15 cellular contexts compared by ENCODE assay signal in genomic region chr17:81416612-81417011, GRCh38. TPM values are rescaled to one million over a fixed set of nuclear protein-coding genes. Genes with fewer than 3 reads are reported as not detected.
DNase-seq lines count a peak whose midpoint lies in the region; ATAC-seq and TF ChIP-seq lines count a peak whose summit lies in the region.
"Had no signal": no experiment of that assay in that cellular context is flagged by ENCODE, and none has a peak within 500 bp of the region (broad histone marks: within the 10 kb centered on the region; RNA-seq: fewer than 3 reads in every experiment).

No MANE protein-coding gene starts in this region.

- H3K27ac ChIP-seq in heart left ventricle: peak overlapping the region in 7 of 12 donors; percentile 54 to 97 (median 76)
- H3K27ac ChIP-seq in fibroblast of lung (ENCODE audit: insufficient read depth, low read length): peak overlapping the region; percentile 65
- peak overlapping the region; percentile 79 for H3K27ac ChIP-seq in vagina
- H3K27ac ChIP-seq: right lobe of liver had no signal

- no peaks in the 10 kb centered on the region for H3K9me3 Mint-ChIP-seq in stimulated activated naive B cell treated with anti-CD40 and anti-IgM and Interleukin-4, amounts not matched to agents 10 μg/mL and 1 μg/mL and 100 μg/mL, for 72 hours
- H3K9me3 Mint-ChIP-seq: activated T-cell treated with anti-CD3 and anti-CD28 coated beads, Interleukin-2, amount 50 U/mL, for 24 hours; nephron progenitor cell had no signal

- peaks cover 2% of the 10 kb centered on the region for H4K20me1 ChIP-seq in fibroblast of lung (ENCODE audit: control insufficient read depth, extremely low read depth, insufficient read depth, low read length)

- TF ChIP-seq CTCF in heart left ventricle (IDR thresholded peaks at IDR 0.05): no peak
- no peak for TF ChIP-seq CTCF in fibroblast of lung (conservative IDR thresholded peaks at IDR 0.05 in 1 of 2, IDR thresholded peaks at IDR 0.05 in 1 of 2; ENCODE audit: low read depth in 1 of 2, low read length in 2 of 2)
- TF ChIP-seq CTCF in vagina (IDR thresholded peaks at IDR 0.05): no peak

- H3K36me3 ChIP-seq in heart left ventricle (no peaks in the 10 kb centered on the region), fibroblast of lung (ENCODE audit: control insufficient read depth, insufficient read depth, low read length) (no peaks in the 10 kb centered on the region), vagina (no peaks in the 10 kb centered on the region)
- H3K36me3 ChIP-seq: lower lobe of right lung, right lobe of liver had no signal

- H3K4me1 ChIP-seq in heart left ventricle (peaks cover 25 to 70% (median 59%) of the 10 kb centered on the region in 12 donors), fibroblast of lung (ENCODE audit: control insufficient read depth, extremely low read depth, insufficient read depth, low read length) (peaks cover 45% of the 10 kb centered on the region), vagina (peaks cover 64% of the 10 kb centered on the region)
- H3K4me1 ChIP-seq: right lobe of liver had no signal

- 62 to 76% (median 70%) methylated on average over 8 to 10 of the region's 10 CpGs for WGBS in heart left ventricle, 4 donors

- no peak overlapping the region for H2AFZ ChIP-seq in fibroblast of lung (ENCODE audit: low read length)

- intact Hi-C loops in heart left ventricle (cut with DNase I): no loop called here
- intact Hi-C loops in left cardiac atrium (cut with DNase I): no loop called here
- intact Hi-C loops in vagina (cut with DNase I): no loop called here

- no peak overlapping the region for H3K27ac Mint-ChIP-seq in stimulated activated naive B cell treated with anti-CD40 and anti-IgM and Interleukin-4, amounts not matched to agents 10 μg/mL and 1 μg/mL and 100 μg/mL, for 72 hours
- H3K27ac Mint-ChIP-seq: activated CD4-positive, alpha-beta T cell treated with anti-CD3 and anti-CD28 coated beads, Interleukin-2, amount 10 ng/mL, durations not matched to agents 7 days and 5 days; activated T-cell treated with anti-CD3 and anti-CD28 coated beads, Interleukin-2, amount 50 U/mL, for 24 hours had no signal

- H3K4me3 Mint-ChIP-seq in stimulated activated naive B cell treated with anti-CD40 and anti-IgM and Interleukin-4, amounts not matched to agents 10 μg/mL and 1 μg/mL and 100 μg/mL, for 72 hours: no peak overlapping the region
- H3K4me3 Mint-ChIP-seq: activated CD4-positive, alpha-beta T cell treated with anti-CD3 and anti-CD28 coated beads, Interleukin-2, amount 10 ng/mL, durations not matched to agents 7 days and 5 days; activated T-cell treated with anti-CD3 and anti-CD28 coated beads, Interleukin-2, amount 50 U/mL, for 24 hours had no signal

- H3K4me3 ChIP-seq in heart left ventricle (no peak overlapping the region), fibroblast of lung (replicated peaks in 1 of 4; ENCODE audit: control extremely low read depth in 1 of 4, insufficient read depth in 1 of 4, low read depth in 3 of 4, low read length in 4 of 4) (no peak overlapping the region), vagina (no peak overlapping the region)
- H3K4me3 ChIP-seq: lower lobe of right lung, right lobe of liver had no signal

- DNase-seq in heart left ventricle (no peak), left cardiac atrium (no peak), NCI-H69 (lab: John Stamatoyannopoulos, UW) (peak; percentile 46), fibroblast of lung (ENCODE audit: low read depth in 2 of 2) (no peak), vagina (ENCODE audit: extremely low spot score in 2 of 2) (no peak), GM19238 (ENCODE audit: insufficient read length, low spot score) (no peak)
- no peak for DNase-seq in stimulated activated naive B cell treated with anti-CD40 and anti-IgM and Interleukin-4, amounts not matched to agents 10 μg/mL and 1 μg/mL and 100 μg/mL, for 72 hours
- DNase-seq: activated CD4-positive, alpha-beta T cell treated with anti-CD3 and anti-CD28 coated beads, Interleukin-2, amount 10 ng/mL, durations not matched to agents 7 days and 5 days; activated T-cell treated with anti-CD3 and anti-CD28 coated beads, Interleukin-2, amount 50 U/mL, for 24 hours; lower lobe of right lung; nephron progenitor cell; right lobe of liver; stimulated activated naive CD4-positive, alpha-beta T cell treated with Interleukin-2 at 50 U/mL for 16 hours; T-helper 9 cell had no signal

- no peaks in the 10 kb centered on the region for H3K36me3 Mint-ChIP-seq in stimulated activated naive B cell treated with anti-CD40 and anti-IgM and Interleukin-4, amounts not matched to agents 10 μg/mL and 1 μg/mL and 100 μg/mL, for 72 hours

- H3K27me3 Mint-ChIP-seq in stimulated activated naive B cell treated with anti-CD40 and anti-IgM and Interleukin-4, amounts not matched to agents 10 μg/mL and 1 μg/mL and 100 μg/mL, for 72 hours: peaks cover 0 to 16% of the 10 kb centered on the region in 2 donors

- ATAC-seq in heart left ventricle: no peak
- no peak for ATAC-seq in left cardiac atrium
- no peak for ATAC-seq in stimulated activated naive B cell treated with anti-CD40 and anti-IgM and Interleukin-4, amounts not matched to agents 10 μg/mL and 1 μg/mL and 100 μg/mL, for 72 hours (replicated peaks)
- no peak for ATAC-seq in GM21360 (IDR thresholded peaks at IDR 0.05; ENCODE audit: unreplicated experiment)
- ATAC-seq: lower lobe of right lung, right lobe of liver had no signal

- TF ChIP-seq POLR2A in heart left ventricle (IDR thresholded peaks at IDR 0.05): no peak
- TF ChIP-seq POLR2A in vagina (IDR thresholded peaks at IDR 0.05): no peak

- no peak overlapping the region for H3K9ac ChIP-seq in fibroblast of lung (ENCODE audit: insufficient read depth, low read length)

- H3K4me2 ChIP-seq in fibroblast of lung (ENCODE audit: extremely low read depth, insufficient read depth, low read length): no peak overlapping the region

- H3K9me3 ChIP-seq in heart left ventricle: no peaks in the 10 kb centered on the region
- H3K9me3 ChIP-seq in fibroblast of lung (ENCODE audit: control insufficient read depth, insufficient read depth, low read depth, low read length): no peaks in the 10 kb centered on the region
- H3K9me3 ChIP-seq in vagina: no peaks in the 10 kb centered on the region
- H3K9me3 ChIP-seq: lower lobe of right lung, right lobe of liver had no signal

- peaks cover 9 to 30% of the 10 kb centered on the region in 2 donors for H3K4me1 Mint-ChIP-seq in stimulated activated naive B cell treated with anti-CD40 and anti-IgM and Interleukin-4, amounts not matched to agents 10 μg/mL and 1 μg/mL and 100 μg/mL, for 72 hours

- H3K27me3 ChIP-seq in heart left ventricle: no peaks in the 10 kb centered on the region
- no peaks in the 10 kb centered on the region for H3K27me3 ChIP-seq in fibroblast of lung (ENCODE audit: control insufficient read depth, insufficient read depth, low read length)
- no peaks in the 10 kb centered on the region for H3K27me3 ChIP-seq in vagina
- H3K27me3 ChIP-seq: right lobe of liver had no signal

- peaks cover 2% of the 10 kb centered on the region for H3K79me2 ChIP-seq in fibroblast of lung (ENCODE audit: control insufficient read depth, insufficient read depth, low read length)

RNA-seq across cellular contexts. Expression of gene BAHCC1, which starts 21.4 kb away (rescaled TPM):
- total RNA-seq in heart left ventricle (10 to 100 TPM in 3 of 9 donors, 1 to 10 TPM in 6; 6.0 to 19.6 (median 9.3) TPM), left cardiac atrium (1 to 10 TPM; 8.3 to 9.9 TPM), fibroblast of lung (3.9 and 7.3 TPM in 2 replicates), vagina (9.1 TPM)
- polyA plus RNA-seq in heart left ventricle (1 to 10 TPM; 7.6 to 8.5 TPM), fibroblast of lung (1.5 and 1.8 TPM in 2 replicates)
- 6.8 and 7.2 TPM in 2 replicates for polyA plus RNA-seq in fibroblast of lung (2012)
- 6.3 and 8.6 TPM in 2 replicates for polyA minus RNA-seq in fibroblast of lung (ENCODE audit: low replicate concordance)
- total RNA-seq: activated CD4-positive, alpha-beta T cell treated with anti-CD3 and anti-CD28 coated beads, Interleukin-2, amount 10 ng/mL, durations not matched to agents 7 days and 5 days had no signal
